9 cellular contexts compared by ENCODE assay signal in the genomic region with DNA sequence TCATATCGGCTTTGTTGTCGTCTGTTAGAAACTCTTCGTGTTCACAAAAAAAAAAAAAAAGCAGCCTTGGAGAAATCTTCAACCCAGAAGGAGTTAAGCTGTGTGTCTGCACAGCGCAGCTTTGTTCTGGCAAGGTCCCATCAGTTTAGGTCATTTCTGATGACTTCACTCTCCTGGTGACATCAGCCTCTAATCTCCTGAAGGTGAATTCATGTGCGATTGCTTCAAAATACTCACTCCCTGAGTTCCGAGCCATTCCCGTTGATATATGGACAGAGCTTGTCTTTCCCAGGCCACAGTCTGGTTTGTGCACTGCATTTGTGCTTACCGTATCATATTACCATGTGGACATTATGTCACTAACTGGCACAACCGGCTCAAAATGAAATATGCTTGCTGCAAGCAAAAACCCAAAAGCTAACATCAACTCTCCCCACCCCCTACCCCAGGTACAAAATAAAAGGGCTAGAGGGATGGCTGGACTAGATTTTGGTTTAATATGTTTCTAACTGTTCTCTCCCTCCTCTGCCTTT.
A peak's percentile ranks its signal among the peaks of the same experiment; 100 is the strongest.
DNase-seq lines count a peak whose midpoint lies in the region; ATAC-seq, FAIRE-seq and TF ChIP-seq lines count a peak whose summit lies in the region.
"Had no signal": no experiment of that assay in that cellular context is flagged by ENCODE, and none has a peak within 500 bp of the region (broad histone marks: within the 10 kb centered on the region; RNA-seq: fewer than 3 reads in every experiment).

No MANE protein-coding gene starts in this region.

- in situ Hi-C loops in K562 (cut with MboI): no loop called here

- no peak for TF ChIP-seq RAD21 in K562 (CRISPR knock-in tag; conservative IDR thresholded peaks at IDR 0.05 in 1 of 2, IDR thresholded peaks at IDR 0.05 in 1 of 2)

- peak overlapping the region; percentile 35 for H3K4me2 ChIP-seq in K562 (ENCODE audit: insufficient read depth, low read length)

- ATAC-seq in K562 (peak; percentile 95), HG02798 (IDR thresholded peaks at IDR 0.05; ENCODE audit: poor library complexity, unreplicated experiment) (no peak), HG03175 (IDR thresholded peaks at IDR 0.05; ENCODE audit: unreplicated experiment) (no peak)

- POLR2A ChIA-PET in K562 (lab: Yijun Ruan, JAX): no interaction called here

- TF ChIP-seq EP300 in K562 (IDR thresholded peaks at IDR 0.05; ENCODE audit: low read length): no peak

- peak; percentile 86 for FAIRE-seq in K562 (lab: Jason Lieb, UNC)

- no peaks in the 10 kb centered on the region for H3K27me3 ChIP-seq in K562 (ENCODE audit: control insufficient read depth in 2 of 2, insufficient read depth in 2 of 2, low read length in 2 of 2)
- H3K27me3 ChIP-seq: neutrophil had no signal

- no peak for TF ChIP-seq CTCF in K562 (IDR thresholded peaks at IDR 0.05 in 2 of 3, conservative IDR thresholded peaks at IDR 0.05 in 1 of 3; ENCODE audit: insufficient read depth in 2 of 3, low read depth in 1 of 3, low read length in 3 of 3)

- peak overlapping the region in 1 of 2 experiments; percentile 1; a peak in 1 of 4 replicates for H3K9ac ChIP-seq in K562 (ENCODE audit: insufficient read depth in 1 of 2, low read depth in 2 of 2, low read length in 2 of 2)

- CTCF ChIA-PET in K562 (lab: Yijun Ruan, JAX; ENCODE audit: low intra/inter-chr PET ratio): no interaction called here

- H3K36me3 ChIP-seq in K562 (ENCODE audit: control insufficient read depth, insufficient read depth, low read length): no peaks in the 10 kb centered on the region
- H3K36me3 ChIP-seq: neutrophil had no signal

- no TSS peak for BruUV-seq in K562 (replicated peaks; lab: Mats Ljungman, UMichigan)

- TF ChIP-seq POLR2A in K562 (conservative IDR thresholded peaks at IDR 0.05): no peak

- peaks cover 2 to 16% of the 10 kb centered on the region in 2 experiments; a peak in 4 of 5 replicates for H3K4me1 ChIP-seq in K562 (replicated peaks in 1 of 2; ENCODE audit: control insufficient read depth in 2 of 2, insufficient read depth in 2 of 2, low read length in 2 of 2)

- no peaks in the 10 kb centered on the region; the same call in 2 of the 3 replicates for H3K79me2 ChIP-seq in K562 (ENCODE audit: control insufficient read depth, insufficient read depth, low read length)

- H3K9me3 ChIP-seq in K562 (replicated peaks; ENCODE audit: control insufficient read depth, insufficient read depth, low read depth, low read length): no peaks in the 10 kb centered on the region
- H3K9me3 ChIP-seq: neutrophil had no signal

- peak overlapping the region; percentile 47; the same call in 1 of the 2 replicates for H2AFZ ChIP-seq in K562 (ENCODE audit: low read depth, low read length)

- no peaks in the 10 kb centered on the region for H4K20me1 ChIP-seq in K562 (replicated peaks; ENCODE audit: control insufficient read depth, insufficient read depth, low read length)

- no peaks in the 10 kb centered on the region for H3K9me1 ChIP-seq in K562 (ENCODE audit: control insufficient read depth, insufficient read depth, low read length)

- peak overlapping the region; percentile 59; the same call in 1 of the 3 replicates for H3K27ac ChIP-seq in K562 (ENCODE audit: extremely low read depth, low read depth, low read length)
- H3K27ac ChIP-seq: neutrophil had no signal

- DNase-seq in NCI-H345 (lab: John Stamatoyannopoulos, UW): peak; percentile 21
- DNase-seq in NCI-H345 treated with DMSO at 0.1 percent for 48 hours (lab: John Stamatoyannopoulos, UW; ENCODE audit: unreplicated experiment): no peak
- DNase-seq in K562 (ENCODE audit: extremely low read depth in 1 of 4, low spot score in 3 of 4): peak in 3 of 4 experiments; percentile 10 to 65 (median 31)
- peak; percentile 92 for DNase-seq in left kidney (ENCODE audit: low read depth, low spot score)
- DNase-seq in ureter (ENCODE audit: low spot score): peak; percentile 74
- no peak for DNase-seq in stimulated activated naive CD4-positive, alpha-beta T cell treated with Interleukin-2 at 50 U/mL for 16 hours (lab: John Stamatoyannopoulos, UW)

- 6% methylated on average over 9 of the region's 9 CpGs for WGBS in K562 (ENCODE audit: insufficient coverage, low coverage, missing lambda C conversion rate)

- no peak overlapping the region for H3K4me3 ChIP-seq in K562

- intact Hi-C loops in K562 (cut with micrococcal nuclease): no loop called here

TF ChIP-seq in K562, 482 proteins besides CTCF, POLR2A, EP300 and RAD21 (continues in another document):
- TF ChIP-seq MAZ (CRISPR knock-in tag; conservative IDR thresholded peaks at IDR 0.05 in 1 of 2, IDR thresholded peaks at IDR 0.05 in 1 of 2): 0 out of 4 replicates have a peak, but pooled peaks of 1 of the 2 experiments have one; percentile 25
- TF ChIP-seq ZNF316 (IDR thresholded peaks at IDR 0.05): peak; percentile 46
- no peak for TF ChIP-seq RB1 (IDR thresholded peaks at IDR 0.05; ENCODE audit: low read depth)
- no peak for TF ChIP-seq ETV5 (CRISPR knock-in tag; IDR thresholded peaks at IDR 0.05; ENCODE audit: low read depth)
- TF ChIP-seq CREM (IDR thresholded peaks at IDR 0.05; ENCODE audit: low read depth): peak; percentile 82
- peak; percentile 77 for TF ChIP-seq MEIS2 (IDR thresholded peaks at IDR 0.05; ENCODE audit: partially characterized antibody)
- peak; percentile 97 for TF ChIP-seq ATF3 (IDR thresholded peaks at IDR 0.05)
- TF ChIP-seq ATF3 (CRISPR knock-in tag; conservative IDR thresholded peaks at IDR 0.05): peak; percentile 50; the same call in 1 of the 2 replicates
- TF ChIP-seq, protein P1, sequence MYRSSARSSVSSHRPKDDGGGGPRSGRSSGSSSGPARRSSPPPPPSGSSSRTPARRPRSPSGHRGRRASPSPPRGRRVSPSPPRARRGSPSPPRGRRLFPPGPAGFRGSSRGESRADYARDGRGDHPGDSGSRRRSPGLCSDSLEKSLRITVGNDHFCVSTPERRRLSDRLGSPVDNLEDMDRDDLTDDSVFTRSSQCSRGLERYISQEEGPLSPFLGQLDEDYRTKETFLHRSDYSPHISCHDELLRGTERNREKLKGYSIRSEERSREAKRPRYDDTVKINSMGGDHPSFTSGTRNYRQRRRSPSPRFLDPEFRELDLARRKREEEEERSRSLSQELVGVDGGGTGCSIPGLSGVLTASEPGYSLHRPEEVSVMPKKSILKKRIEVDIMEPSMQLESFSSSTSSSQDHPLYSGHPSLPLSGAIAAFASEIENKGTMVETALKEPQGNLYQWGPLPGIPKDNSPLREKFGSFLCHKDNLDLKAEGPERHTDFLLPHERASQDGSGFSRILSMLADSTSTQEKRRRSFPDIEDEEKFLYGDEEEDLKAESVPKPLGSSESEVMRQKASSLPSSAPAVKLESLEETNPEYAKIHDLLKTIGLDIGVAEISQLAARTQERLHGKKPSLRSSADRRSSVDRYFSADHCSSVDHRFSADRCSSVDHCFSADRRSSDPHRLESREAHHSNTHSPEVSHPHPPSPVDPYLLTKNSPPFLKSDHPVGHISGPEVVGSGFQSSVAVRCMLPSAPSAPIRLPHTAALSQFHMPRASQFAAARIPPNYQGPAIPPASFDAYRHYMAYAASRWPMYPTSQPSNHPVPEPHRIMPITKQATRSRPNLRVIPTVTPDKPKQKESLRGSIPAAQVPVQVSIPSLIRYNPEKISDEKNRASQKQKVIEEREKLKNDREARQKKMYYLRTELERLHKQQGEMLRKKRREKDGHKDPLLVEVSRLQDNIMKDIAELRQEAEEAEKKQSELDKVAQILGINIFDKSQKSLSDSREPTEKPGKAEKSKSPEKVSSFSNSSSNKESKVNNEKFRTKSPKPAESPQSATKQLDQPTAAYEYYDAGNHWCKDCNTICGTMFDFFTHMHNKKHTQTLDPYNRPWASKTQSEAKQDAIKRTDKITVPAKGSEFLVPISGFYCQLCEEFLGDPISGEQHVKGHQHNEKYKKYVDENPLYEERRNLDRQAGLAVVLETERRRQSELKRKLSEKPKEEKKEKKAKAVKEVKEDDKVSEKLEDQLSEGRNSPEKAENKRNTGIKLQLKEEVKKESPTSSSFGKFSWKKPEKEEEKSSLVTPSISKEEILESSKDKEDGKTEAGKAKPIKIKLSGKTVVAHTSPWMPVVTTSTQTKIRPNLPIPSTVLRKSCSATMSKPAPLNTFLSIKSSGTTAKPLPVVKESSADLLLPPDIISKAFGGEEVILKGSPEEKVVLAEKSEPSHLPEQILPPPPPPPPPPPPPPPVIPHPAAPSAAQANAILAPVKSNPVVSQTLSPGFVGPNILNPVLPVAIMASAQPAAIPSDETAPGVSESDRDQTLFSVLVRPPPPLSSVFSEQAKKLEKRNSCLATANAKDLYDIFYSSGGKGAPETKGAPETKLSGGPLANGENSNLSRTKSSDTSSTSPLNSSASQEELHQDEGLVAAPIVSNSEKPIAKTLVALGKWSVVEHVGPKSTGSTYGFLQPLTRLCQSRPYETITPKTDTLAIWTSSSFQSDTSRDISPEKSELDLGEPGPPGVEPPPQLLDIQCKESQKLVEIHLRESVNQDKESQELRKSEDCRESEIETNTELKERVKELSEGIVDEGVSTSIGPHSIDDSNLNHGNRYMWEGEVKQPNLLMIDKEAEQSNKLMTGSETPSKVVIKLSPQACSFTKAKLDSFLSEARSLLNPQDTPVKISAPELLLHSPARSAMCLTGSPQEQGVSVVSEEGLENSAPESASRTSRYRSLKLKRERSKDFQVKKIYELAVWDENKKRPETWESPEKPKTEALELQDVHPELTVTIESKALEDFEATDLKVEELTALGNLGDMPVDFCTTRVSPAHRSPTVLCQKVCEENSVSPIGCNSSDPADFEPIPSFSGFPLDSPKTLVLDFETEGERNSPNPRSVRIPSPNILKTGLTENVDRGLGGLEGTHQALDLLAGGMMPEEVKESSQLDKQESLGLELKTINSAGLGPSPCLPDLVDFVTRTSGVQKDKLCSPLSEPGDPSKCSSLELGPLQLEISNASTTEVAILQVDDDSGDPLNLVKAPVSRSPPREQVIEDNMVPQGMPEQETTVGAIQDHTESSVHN (IDR thresholded peaks at IDR 0.05; ENCODE audit: borderline replicate concordance in 1 of 2, low read depth in 1 of 2): peak in 1 of 2 experiments; percentile 83; a peak in 2 of 4 replicates
- peak; percentile 95 for TF ChIP-seq JUN (IDR thresholded peaks at IDR 0.05; ENCODE audit: borderline replicate concordance, low read depth, low read length)
- TF ChIP-seq JUN (CRISPR knock-in tag; IDR thresholded peaks at IDR 0.05; ENCODE audit: borderline replicate concordance): no peak; the same call in 1 of the 2 replicates
- peak; percentile 23; the same call in 1 of the 2 replicates for TF ChIP-seq EP400 (IDR thresholded peaks at IDR 0.05)
- TF ChIP-seq NFIC (IDR thresholded peaks at IDR 0.05): peak; percentile 55

Comparison
In these comparisons a context has a peak if more than half of its experiments do, and no peak if none do; other contexts are left out.
1. DNase-seq: peak in NCI-H345 (single experiment), K562 (3 of 4), left kidney (single experiment) and ureter (single experiment); none in NCI-H345 treated with DMSO at 0.1 percent for 48 hours (single experiment) and stimulated activated naive CD4-positive, alpha-beta T cell treated with Interleukin-2 at 50 U/mL for 16 hours (single experiment).